Comparison of ENCODE assay signal across 24 cellular contexts in genomic region chr1:202151045-202151444, GRCh38. TPM values are rescaled to one million over a fixed set of nuclear protein-coding genes. Genes with fewer than 3 reads are reported as not detected.
DNase-seq lines count a peak whose midpoint lies in the region; ATAC-seq and TF ChIP-seq lines count a peak whose summit lies in the region.
"Had no signal": no experiment of that assay in that cellular context is flagged by ENCODE, and none has a peak within 500 bp of the region (broad histone marks: within the 10 kb centered on the region; RNA-seq: fewer than 3 reads in every experiment).

No MANE protein-coding gene starts in this region.

- ATAC-seq in stimulated activated naive CD8-positive, alpha-beta T cell treated with anti-CD3 and anti-CD28 coated beads, Interleukin-15, Interleukin-2, amounts not matched to agents 100 U/mL and 50 U/mL, for 24 hours = no peak
- ATAC-seq in activated naive CD8-positive, alpha-beta T cell treated with anti-CD3 and anti-CD28 coated beads, Interleukin-2, amount 50 U/mL, for 24 hours = no peak
- no peak for ATAC-seq in GM19023 (IDR thresholded peaks at IDR 0.05; ENCODE audit: unreplicated experiment)
- ATAC-seq: heart left ventricle; left colon; stimulated activated naive B cell treated with anti-CD40 and anti-IgM and Interleukin-4, amounts not matched to agents 10 μg/mL and 1 μg/mL and 100 μg/mL, for 72 hours had no signal

- BruUV-seq in MCF 10A (replicated peaks; lab: Mats Ljungman, UMichigan) = no TSS peak

- TF ChIP-seq CTCF in MCF 10A (IDR thresholded peaks at IDR 0.05; ENCODE audit: unreplicated experiment) = no peak

- CTCF ChIA-PET in MCF 10A (lab: Yijun Ruan, JAX) = interaction anchor here (0.6 to 1.9 kb wide), 3 partner anchors 17 to 118 kb away, joined by 3 to 4 read pairs (median 4); no protein-coding TSS in a partner anchor

- H3K27me3 Mint-ChIP-seq in stimulated activated naive CD8-positive, alpha-beta T cell treated with anti-CD3 and anti-CD28 coated beads, Interleukin-15, Interleukin-2, amounts not matched to agents 100 ng/mL and 50 ng/mL, for 24 hours = no peaks in the 10 kb centered on the region
- H3K27me3 Mint-ChIP-seq in activated naive CD8-positive, alpha-beta T cell treated with anti-CD3 and anti-CD28 coated beads, Interleukin-2, amount 50 U/mL, for 24 hours = no peaks in the 10 kb centered on the region
- H3K27me3 Mint-ChIP-seq in MCF 10A (ENCODE audit: insufficient read depth, unreplicated experiment) = no peaks in the 10 kb centered on the region
- H3K27me3 Mint-ChIP-seq: memory B cell; stimulated activated naive B cell treated with anti-CD40 and anti-IgM and Interleukin-4, amounts not matched to agents 10 μg/mL and 1 μg/mL and 100 μg/mL, for 72 hours had no signal

- H3K36me3 Mint-ChIP-seq in stimulated activated naive CD8-positive, alpha-beta T cell treated with anti-CD3 and anti-CD28 coated beads, Interleukin-15, Interleukin-2, amounts not matched to agents 100 ng/mL and 50 ng/mL, for 24 hours (ENCODE audit: low read depth) = peaks cover 80% of the 10 kb centered on the region
- H3K36me3 Mint-ChIP-seq in activated naive CD8-positive, alpha-beta T cell treated with anti-CD3 and anti-CD28 coated beads, Interleukin-2, amount 50 U/mL, for 24 hours (ENCODE audit: low read depth) = peaks cover 71% of the 10 kb centered on the region
- no peaks in the 10 kb centered on the region for H3K36me3 Mint-ChIP-seq in MCF 10A (ENCODE audit: insufficient read depth, unreplicated experiment)

- DNase-seq in stimulated activated naive CD8-positive, alpha-beta T cell treated with anti-CD3 and anti-CD28 coated beads, Interleukin-15, Interleukin-2, amounts not matched to agents 100 U/mL and 50 U/mL, for 24 hours = no peak
- no peak for DNase-seq in activated naive CD8-positive, alpha-beta T cell treated with anti-CD3 and anti-CD28 coated beads, Interleukin-2, amount 50 U/mL, for 24 hours
- DNase-seq in MCF 10A (ENCODE audit: unreplicated experiment) = no peak
- DNase-seq: activated CD4-positive, CD25-positive, alpha-beta regulatory T cell treated with anti-CD3 and anti-CD28 coated beads, Interleukin-2, amount 50 U/mL, for 72 hours; activated effector memory CD4-positive, alpha-beta T cell treated with anti-CD3 and anti-CD28 coated beads, Interleukin-2, amount 50 U/mL, for 16 hours; caudate nucleus; DMS53; GF-D8; left colon; NCI-H1105 treated with DMSO at 0.1 percent for 48 hours; NCI-H2081; NCI-H345; occipital lobe; OCI-M1; small intestine; stimulated activated naive B cell treated with anti-CD40 and anti-IgM and Interleukin-4, amounts not matched to agents 10 μg/mL and 1 μg/mL and 100 μg/mL, for 72 hours had no signal

- POLR2A ChIA-PET in MCF 10A (lab: Yijun Ruan, JAX) = no interaction called here

- H3K4me1 Mint-ChIP-seq in stimulated activated naive CD8-positive, alpha-beta T cell treated with anti-CD3 and anti-CD28 coated beads, Interleukin-15, Interleukin-2, amounts not matched to agents 100 ng/mL and 50 ng/mL, for 24 hours (ENCODE audit: low read depth) = peaks cover 42% of the 10 kb centered on the region
- H3K4me1 Mint-ChIP-seq in activated naive CD8-positive, alpha-beta T cell treated with anti-CD3 and anti-CD28 coated beads, Interleukin-2, amount 50 U/mL, for 24 hours = peaks cover 34% of the 10 kb centered on the region
- H3K4me1 Mint-ChIP-seq in MCF 10A (ENCODE audit: insufficient read depth, unreplicated experiment) = peaks cover 12% of the 10 kb centered on the region

- H3K27ac Mint-ChIP-seq in stimulated activated naive CD8-positive, alpha-beta T cell treated with anti-CD3 and anti-CD28 coated beads, Interleukin-15, Interleukin-2, amounts not matched to agents 100 ng/mL and 50 ng/mL, for 24 hours = peak overlapping the region; percentile 55
- H3K27ac Mint-ChIP-seq in activated naive CD8-positive, alpha-beta T cell treated with anti-CD3 and anti-CD28 coated beads, Interleukin-2, amount 50 U/mL, for 24 hours = peak overlapping the region; percentile 68
- H3K27ac Mint-ChIP-seq in MCF 10A (ENCODE audit: low read depth, unreplicated experiment) = no peak overlapping the region
- H3K27ac Mint-ChIP-seq: memory B cell; stimulated activated naive B cell treated with anti-CD40 and anti-IgM and Interleukin-4, amounts not matched to agents 10 μg/mL and 1 μg/mL and 100 μg/mL, for 72 hours had no signal

- H3K9me3 Mint-ChIP-seq in stimulated activated naive CD8-positive, alpha-beta T cell treated with anti-CD3 and anti-CD28 coated beads, Interleukin-15, Interleukin-2, amounts not matched to agents 100 ng/mL and 50 ng/mL, for 24 hours = no peaks in the 10 kb centered on the region
- H3K9me3 Mint-ChIP-seq in activated naive CD8-positive, alpha-beta T cell treated with anti-CD3 and anti-CD28 coated beads, Interleukin-2, amount 50 U/mL, for 24 hours = no peaks in the 10 kb centered on the region
- H3K9me3 Mint-ChIP-seq in MCF 10A (ENCODE audit: unreplicated experiment) = no peaks in the 10 kb centered on the region
- H3K9me3 Mint-ChIP-seq: memory B cell; stimulated activated naive B cell treated with anti-CD40 and anti-IgM and Interleukin-4, amounts not matched to agents 10 μg/mL and 1 μg/mL and 100 μg/mL, for 72 hours had no signal

- peak overlapping the region; percentile 0 for H3K4me3 Mint-ChIP-seq in stimulated activated naive CD8-positive, alpha-beta T cell treated with anti-CD3 and anti-CD28 coated beads, Interleukin-15, Interleukin-2, amounts not matched to agents 100 ng/mL and 50 ng/mL, for 24 hours
- no peak overlapping the region for H3K4me3 Mint-ChIP-seq in activated naive CD8-positive, alpha-beta T cell treated with anti-CD3 and anti-CD28 coated beads, Interleukin-2, amount 50 U/mL, for 24 hours
- no peak overlapping the region for H3K4me3 Mint-ChIP-seq in MCF 10A (ENCODE audit: unreplicated experiment)
- H3K4me3 Mint-ChIP-seq: memory B cell; stimulated activated naive B cell treated with anti-CD40 and anti-IgM and Interleukin-4, amounts not matched to agents 10 μg/mL and 1 μg/mL and 100 μg/mL, for 72 hours had no signal

- intact Hi-C loops in MCF 10A (cut with micrococcal nuclease) = no loop called here

RNA-seq across cellular contexts. Expression of gene ARL8A, which starts 6.5 kb away (rescaled TPM):
- 94.8 and 126 TPM in 2 replicates for total RNA-seq in MCF 10A (2022)

RNA-seq across cellular contexts. Expression of gene PTPN7, which starts 9.4 kb away (rescaled TPM):
- total RNA-seq in MCF 10A (2022) = not detected in 2 replicates
- total RNA-seq: ascending aorta, renal cortical epithelial cell had no signal

RNA-seq across cellular contexts. Expression of gene GPR37L1, which starts 28.3 kb away (rescaled TPM):
- not detected in 2 replicates for total RNA-seq in MCF 10A (2022)
- total RNA-seq: ascending aorta, thoracic aorta had no signal

RNA-seq across cellular contexts. Expression of gene LGR6, which starts 42.6 kb away (rescaled TPM):
- total RNA-seq in MCF 10A (2022) = 0.32 and 0.56 TPM in 2 replicates
- total RNA-seq: H4 had no signal
